In the genomic region with DNA sequence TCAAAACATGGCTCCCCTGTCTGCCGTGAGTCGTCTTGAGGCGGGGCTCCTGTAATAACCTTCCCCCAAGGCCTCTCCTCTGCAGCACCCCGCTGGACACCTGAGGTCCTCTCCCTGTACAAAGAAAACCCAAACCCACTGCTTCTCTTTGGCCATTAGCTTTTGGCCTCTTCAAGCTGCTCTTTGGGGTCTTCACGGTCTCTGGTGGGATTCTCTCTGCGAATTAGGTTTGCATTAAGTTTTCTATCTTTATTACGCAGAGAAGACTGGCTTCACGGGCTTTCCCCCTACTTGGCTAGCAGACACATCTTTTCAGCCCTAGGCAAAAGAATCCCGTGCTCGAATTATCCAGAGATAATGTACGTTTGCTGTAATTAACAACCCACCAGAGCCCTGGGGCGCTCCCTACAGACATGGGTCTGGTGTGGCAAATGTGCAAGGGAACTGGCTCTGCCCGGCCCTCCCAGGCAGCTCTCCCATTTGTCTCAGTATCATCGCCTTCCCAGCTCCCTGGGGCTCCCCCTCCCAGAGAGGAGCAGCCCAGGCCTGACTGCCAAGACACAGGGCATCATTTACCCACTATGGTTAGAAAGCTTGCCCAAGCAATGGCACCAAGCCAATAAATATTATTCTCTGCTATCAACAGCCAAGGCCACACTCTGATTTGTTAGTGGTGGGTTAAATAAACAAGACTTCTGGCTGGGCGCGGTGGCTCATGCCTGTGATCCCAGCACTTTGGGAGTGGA, we compare ENCODE assay signal across 10 cellular contexts. TPM values are rescaled to one million over a fixed set of nuclear protein-coding genes. Genes with fewer than 3 reads are reported as not detected.
DNase-seq lines count a peak whose midpoint lies in the region; ATAC-seq and TF ChIP-seq lines count a peak whose summit lies in the region.
"Had no signal": no experiment of that assay in that cellular context is flagged by ENCODE, and none has a peak within 500 bp of the region (broad histone marks: within the 10 kb centered on the region; RNA-seq: fewer than 3 reads in every experiment).

No MANE protein-coding gene starts in this region.

- ATAC-seq in Panc1 (peak; percentile 70), GM18511 (IDR thresholded peaks at IDR 0.05; ENCODE audit: unreplicated experiment) (no peak), GM21737 (IDR thresholded peaks at IDR 0.05; ENCODE audit: unreplicated experiment) (no peak)
- no peak for ATAC-seq in activated CD4-positive, alpha-beta T cell treated with anti-CD3 and anti-CD28 coated beads for 36 hours
- ATAC-seq: activated T-helper 17 cell treated with anti-CD3 and anti-CD28 coated beads, Interleukin-2, amount 50 U/mL, for 72 hours had no signal

- H2AFZ ChIP-seq in smooth muscle cell (ENCODE audit: low read depth) = no peak overlapping the region

- no peaks in the 10 kb centered on the region for H3K27me3 Mint-ChIP-seq in activated CD4-positive, alpha-beta T cell treated with anti-CD3 and anti-CD28 coated beads for 36 hours
- H3K27me3 Mint-ChIP-seq: activated T-helper 17 cell treated with anti-CD3 and anti-CD28 coated beads, Interleukin-2, amount 50 U/mL, for 72 hours; IgD-negative memory B cell; naive B cell had no signal

- no peaks in the 10 kb centered on the region for H3K79me2 ChIP-seq in smooth muscle cell (ENCODE audit: low read depth)

- H3K36me3 Mint-ChIP-seq in activated CD4-positive, alpha-beta T cell treated with anti-CD3 and anti-CD28 coated beads for 36 hours (ENCODE audit: low read depth) = no peaks in the 10 kb centered on the region
- H3K36me3 Mint-ChIP-seq: IgD-negative memory B cell, naive B cell had no signal

- no TSS peak for BruUV-seq in Panc1 (replicated peaks; lab: Mats Ljungman, UMichigan)

- H3K27ac Mint-ChIP-seq in activated CD4-positive, alpha-beta T cell treated with anti-CD3 and anti-CD28 coated beads for 36 hours = no peak overlapping the region
- H3K27ac Mint-ChIP-seq: activated T-helper 17 cell treated with anti-CD3 and anti-CD28 coated beads, Interleukin-2, amount 50 U/mL, for 72 hours had no signal

- intact Hi-C loops in Panc1 (cut with micrococcal nuclease; ENCODE audit: unreplicated experiment) = no loop called here
- intact Hi-C loops in activated CD4-positive, alpha-beta T cell treated with anti-CD3 and anti-CD28 coated beads for 36 hours (cut with DNase I, micrococcal nuclease) = no loop called here

- no peak overlapping the region for H3K4me2 ChIP-seq in smooth muscle cell

- no peak overlapping the region for H3K4me3 ChIP-seq in H7 (ENCODE audit: insufficient read depth, low read depth, low read length)
- H3K4me3 ChIP-seq in Panc1 (ENCODE audit: low read depth in 2 of 2, low read length in 2 of 2) = no peak overlapping the region
- no peak overlapping the region for H3K4me3 ChIP-seq in smooth muscle cell

- POLR2A ChIA-PET in Panc1 (lab: Charles Lee) = interaction anchor here (0.7 to 0.9 kb wide), 2 partner anchors 12 to 37 kb away, joined by 3 to 5 read pairs; no protein-coding TSS in a partner anchor
- POLR2A ChIA-PET in activated CD4-positive, alpha-beta T cell treated with anti-CD3 and anti-CD28 coated beads for 36 hours (lab: Charles Lee) = no interaction called here

- H3K9ac ChIP-seq in smooth muscle cell (ENCODE audit: low read depth) = peak overlapping the region; percentile 9

- H3K27ac ChIP-seq in Panc1 (ENCODE audit: low read length) (peak overlapping the region; percentile 79), smooth muscle cell (ENCODE audit: low read depth) (peak overlapping the region; percentile 67)

- WGBS in smooth muscle cell (ENCODE audit: low lambda C conversion rate) = 67% methylated on average over 16 of the region's 16 CpGs

- H3K36me3 ChIP-seq in H7 (replicated peaks; ENCODE audit: control insufficient read depth, insufficient read depth, low read length) = no peaks in the 10 kb centered on the region
- no peaks in the 10 kb centered on the region for H3K36me3 ChIP-seq in Panc1 (ENCODE audit: control insufficient read depth, insufficient read depth, low read length)
- H3K36me3 ChIP-seq in smooth muscle cell (ENCODE audit: low read depth) = no peaks in the 10 kb centered on the region

- in situ Hi-C loops in Panc1 (cut with HindIII; ENCODE audit: low pct_unique_long_range_greater_than_20kb, low sequenced_read_pairs) = no loop called here

- DNase-seq in H7 (peak; percentile 24), Panc1 (ENCODE audit: low read depth, low spot score) (no peak), foreskin melanocyte (peak; percentile 68), smooth muscle cell (lab: John Stamatoyannopoulos, UW; ENCODE audit: unreplicated experiment) (no peak)
- no peak for DNase-seq in activated CD4-positive, alpha-beta T cell treated with anti-CD3 and anti-CD28 coated beads for 36 hours
- DNase-seq: naive B cell had no signal

- H3K4me1 ChIP-seq in Panc1 (ENCODE audit: control insufficient read depth, insufficient read depth, low read length) (peaks cover 15% of the 10 kb centered on the region), smooth muscle cell (ENCODE audit: low read depth) (no peaks in the 10 kb centered on the region)

- H3K9me3 ChIP-seq in Panc1 (ENCODE audit: control insufficient read depth, insufficient read depth, low read depth, low read length) = no peaks in the 10 kb centered on the region
- H3K9me3 ChIP-seq in smooth muscle cell (replicated peaks; ENCODE audit: low read depth) = no peaks in the 10 kb centered on the region

- H4K20me1 ChIP-seq in smooth muscle cell (ENCODE audit: low read depth) = no peaks in the 10 kb centered on the region

- peaks cover 4% of the 10 kb centered on the region for H3F3A ChIP-seq in smooth muscle cell (ENCODE audit: low read depth)

- H3K4me1 Mint-ChIP-seq in activated CD4-positive, alpha-beta T cell treated with anti-CD3 and anti-CD28 coated beads for 36 hours = no peaks in the 10 kb centered on the region
- H3K4me1 Mint-ChIP-seq: activated T-helper 17 cell treated with anti-CD3 and anti-CD28 coated beads, Interleukin-2, amount 50 U/mL, for 72 hours; naive B cell had no signal

- CTCF ChIA-PET in Panc1 (lab: Charles Lee) = interaction anchor here (1.0 kb wide), 1 partner anchor 11 kb away, joined by 3 read pairs; no protein-coding TSS in a partner anchor
- CTCF ChIA-PET in activated CD4-positive, alpha-beta T cell treated with anti-CD3 and anti-CD28 coated beads for 36 hours (lab: Charles Lee) = interaction anchor here (0.6 to 5.1 kb wide), 4 partner anchors 10 to 132 kb away, joined by 3 to 30 read pairs (median 3); no protein-coding TSS in a partner anchor

- H3K27me3 ChIP-seq in H7 (ENCODE audit: control insufficient read depth, insufficient read depth, low read length) (no peaks in the 10 kb centered on the region), Panc1 (ENCODE audit: control insufficient read depth, insufficient read depth, low read length) (no peaks in the 10 kb centered on the region), smooth muscle cell (ENCODE audit: low read depth) (no peaks in the 10 kb centered on the region)

- TF ChIP-seq CTCF in Panc1 (IDR thresholded peaks at IDR 0.05) = no peak
- TF ChIP-seq CTCF in smooth muscle cell (IDR thresholded peaks at IDR 0.05; ENCODE audit: borderline replicate concordance, insufficient read depth, poor library complexity, severe bottlenecking) = no peak

- no peak overlapping the region for H3K4me3 Mint-ChIP-seq in activated CD4-positive, alpha-beta T cell treated with anti-CD3 and anti-CD28 coated beads for 36 hours
- H3K4me3 Mint-ChIP-seq: activated T-helper 17 cell treated with anti-CD3 and anti-CD28 coated beads, Interleukin-2, amount 50 U/mL, for 72 hours; IgD-negative memory B cell; naive B cell had no signal

- no peaks in the 10 kb centered on the region for H3K9me3 Mint-ChIP-seq in activated CD4-positive, alpha-beta T cell treated with anti-CD3 and anti-CD28 coated beads for 36 hours (ENCODE audit: low read depth)
- H3K9me3 Mint-ChIP-seq: activated T-helper 17 cell treated with anti-CD3 and anti-CD28 coated beads, Interleukin-2, amount 50 U/mL, for 72 hours; IgD-negative memory B cell; naive B cell had no signal

RNA-seq across cellular contexts. Expression of a gene that starts 24.7 kb away (rescaled TPM):
- total RNA-seq in H7 (2014; rRNA removed; shearing (Covaris generic)) = 29.6 and 32.4 TPM in 2 replicates
- total RNA-seq in Panc1 (2021; ENCODE audit: unreplicated experiment) (50.7 TPM), smooth muscle cell (6.4 and 6.7 TPM in 2 replicates)
- polyA plus RNA-seq in Panc1 (2012; ENCODE audit: insufficient read length) = 43.3 TPM
- polyA plus RNA-seq in smooth muscle cell = 6.0 and 10.1 TPM in 2 replicates
- total RNA-seq in activated CD4-positive, alpha-beta T cell treated with anti-CD3 and anti-CD28 coated beads for 36 hours = 10 to 100 TPM; 67.0 to 77.3 TPM

Comparison
In these comparisons a context has a peak if more than half of its experiments do, and no peak if none do; other contexts are left out.
1. DNase-seq: peak in H7 (single experiment) and foreskin melanocyte (single experiment); none in Panc1 (single experiment), smooth muscle cell (single experiment) and activated CD4-positive, alpha-beta T cell treated with anti-CD3 and anti-CD28 coated beads for 36 hours (single experiment).